8 cellular contexts compared by ENCODE assay signal in the genomic region with DNA sequence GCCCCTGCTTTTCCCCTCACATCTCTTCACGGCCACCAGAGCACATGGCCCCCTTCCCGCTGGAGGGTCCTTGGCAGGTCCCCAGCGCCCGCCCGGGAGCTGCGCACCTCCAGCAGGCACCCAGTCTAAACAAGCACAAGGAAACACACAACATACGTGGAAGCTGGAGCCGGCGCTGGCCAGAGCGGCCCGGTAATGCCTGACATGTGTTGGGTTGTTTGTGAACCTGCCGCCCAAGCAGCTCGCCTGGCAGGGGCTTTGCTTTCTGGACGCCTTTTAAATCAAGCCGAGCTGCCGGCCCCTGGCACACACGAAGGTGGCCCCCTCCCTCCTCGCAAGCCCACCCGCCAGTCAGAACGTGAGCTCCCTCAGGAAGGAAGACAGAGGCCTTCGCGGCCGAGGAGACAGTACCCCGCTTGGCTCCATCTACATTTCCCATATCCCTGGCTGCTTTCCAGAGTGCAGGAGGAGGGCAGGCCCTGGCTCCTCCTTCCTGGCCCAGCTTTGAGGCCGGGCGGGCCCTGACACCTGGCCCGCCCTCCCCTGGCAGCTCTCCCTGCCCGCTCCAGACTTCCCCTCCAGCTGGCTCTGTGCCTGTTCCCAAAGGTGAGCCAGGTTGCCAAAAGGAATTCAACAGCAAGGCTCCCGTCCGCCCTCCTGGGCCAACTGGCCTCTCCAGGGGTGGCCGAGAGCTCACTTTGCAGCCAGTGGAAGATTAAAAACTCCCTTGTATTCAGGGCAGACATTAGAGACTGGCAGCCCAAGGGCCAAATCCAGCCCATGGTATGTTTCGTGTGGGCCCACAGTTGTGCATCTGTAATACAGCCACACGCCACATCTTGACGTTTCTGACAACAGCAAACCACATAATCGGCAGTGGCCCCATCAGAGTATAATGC. TPM values are rescaled to one million over a fixed set of nuclear protein-coding genes. Genes with fewer than 3 reads are reported as not detected.
DNase-seq lines count a peak whose midpoint lies in the region; ATAC-seq and TF ChIP-seq lines count a peak whose summit lies in the region.

No MANE protein-coding gene starts in this region.

- H3K4me3 ChIP-seq in epithelial cell of proximal tubule (ENCODE audit: low read depth, low read length) = peak overlapping the region; percentile 4

- TF ChIP-seq CTCF in epithelial cell of proximal tubule (conservative IDR thresholded peaks at IDR 0.05; ENCODE audit: low read depth, low read length) = no peak

- ATAC-seq in GM21390 (IDR thresholded peaks at IDR 0.05; ENCODE audit: unreplicated experiment) = no peak
- ATAC-seq in GM19463 (IDR thresholded peaks at IDR 0.05; ENCODE audit: unreplicated experiment) = no peak

- peak; percentile 85 for DNase-seq in D341Med (ENCODE audit: low spot score)
- DNase-seq in NCI-H345 treated with DMSO at 0.1 percent for 48 hours (lab: John Stamatoyannopoulos, UW; ENCODE audit: unreplicated experiment) = peak; percentile 60
- DNase-seq in epithelial cell of proximal tubule (ENCODE audit: low read depth) = no peak
- DNase-seq in myocyte (ENCODE audit: low read depth) = peak; percentile 22
- no peak for DNase-seq in inferior parietal cortex (ENCODE audit: extremely low spot score)
- DNase-seq in T-helper 9 cell = no peak

RNA-seq across cellular contexts. Expression of a gene that starts 28.7 kb away (rescaled TPM):
- total RNA-seq in epithelial cell of proximal tubule (not detected in 2 replicates), myocyte (not detected in 2 replicates)
- polyA plus RNA-seq in myocyte (2012) = 178 TPM

Comparison
In these comparisons a context has a peak if more than half of its experiments do, and no peak if none do; other contexts are left out.
1. DNase-seq: peak in D341Med (single experiment), NCI-H345 treated with DMSO at 0.1 percent for 48 hours (single experiment) and myocyte (single experiment); none in epithelial cell of proximal tubule (single experiment), inferior parietal cortex (single experiment) and T-helper 9 cell (single experiment).